1 cellular context compared by ENCODE assay signal in the genomic region with DNA sequence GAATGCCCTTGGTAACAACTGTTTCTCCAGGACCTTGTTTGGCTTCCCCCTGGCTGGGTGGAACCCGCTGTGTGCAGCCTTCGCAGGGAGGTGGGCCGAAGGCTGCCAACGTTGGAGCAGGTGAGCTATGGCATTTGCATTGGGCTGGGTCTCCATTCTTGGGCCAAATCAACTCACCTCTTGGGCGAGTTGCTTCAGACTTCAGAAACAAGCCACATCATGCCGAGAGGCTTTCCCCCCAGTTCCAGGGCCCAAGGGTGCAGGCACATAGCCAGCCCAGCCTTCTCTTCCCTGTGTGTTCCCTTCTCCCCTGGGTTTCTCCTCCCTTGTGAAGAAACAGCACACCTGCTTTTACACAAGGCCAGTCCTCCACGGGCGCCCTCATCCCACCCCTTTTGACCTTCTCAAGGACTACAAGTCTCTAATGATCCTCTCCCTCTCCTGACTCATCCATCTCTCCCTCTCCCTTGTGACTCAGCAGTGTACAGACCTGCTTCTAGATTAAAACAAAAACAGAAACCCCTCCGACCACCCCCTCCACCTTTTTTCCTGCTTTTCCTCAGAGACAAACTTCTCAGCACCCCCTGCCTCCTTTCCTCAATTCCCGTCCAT.
TF ChIP-seq lines count a peak whose summit lies in the region.

No MANE protein-coding gene starts in this region.

TF ChIP-seq in GM23338, 12 proteins besides CTCF, POLR2A, EP300 and RAD21 (continued from another document):
- no peak for TF ChIP-seq EZH2 (IDR thresholded peaks at IDR 0.05; ENCODE audit: low read depth, unreplicated experiment)
- TF ChIP-seq REST (IDR thresholded peaks at IDR 0.05; ENCODE audit: unreplicated experiment) = no peak
- no peak for TF ChIP-seq EZH2phosphoT487 (IDR thresholded peaks at IDR 0.05; ENCODE audit: unreplicated experiment)
- TF ChIP-seq ZNF331 (CRISPR knock-in tag; IDR thresholded peaks at IDR 0.05; ENCODE audit: low read depth) = no peak
- TF ChIP-seq CREB1 (CRISPR knock-in tag; IDR thresholded peaks at IDR 0.05; ENCODE audit: low read depth) = no peak
- no peak for TF ChIP-seq STAT1 (IDR thresholded peaks at IDR 0.05; ENCODE audit: unreplicated experiment)
- TF ChIP-seq, protein P1, sequence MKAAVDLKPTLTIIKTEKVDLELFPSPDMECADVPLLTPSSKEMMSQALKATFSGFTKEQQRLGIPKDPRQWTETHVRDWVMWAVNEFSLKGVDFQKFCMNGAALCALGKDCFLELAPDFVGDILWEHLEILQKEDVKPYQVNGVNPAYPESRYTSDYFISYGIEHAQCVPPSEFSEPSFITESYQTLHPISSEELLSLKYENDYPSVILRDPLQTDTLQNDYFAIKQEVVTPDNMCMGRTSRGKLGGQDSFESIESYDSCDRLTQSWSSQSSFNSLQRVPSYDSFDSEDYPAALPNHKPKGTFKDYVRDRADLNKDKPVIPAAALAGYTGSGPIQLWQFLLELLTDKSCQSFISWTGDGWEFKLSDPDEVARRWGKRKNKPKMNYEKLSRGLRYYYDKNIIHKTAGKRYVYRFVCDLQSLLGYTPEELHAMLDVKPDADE (IDR thresholded peaks at IDR 0.05) = no peak
- no peak for TF ChIP-seq ZNF462 (CRISPR knock-in tag; IDR thresholded peaks at IDR 0.05)
